In the genomic region with DNA sequence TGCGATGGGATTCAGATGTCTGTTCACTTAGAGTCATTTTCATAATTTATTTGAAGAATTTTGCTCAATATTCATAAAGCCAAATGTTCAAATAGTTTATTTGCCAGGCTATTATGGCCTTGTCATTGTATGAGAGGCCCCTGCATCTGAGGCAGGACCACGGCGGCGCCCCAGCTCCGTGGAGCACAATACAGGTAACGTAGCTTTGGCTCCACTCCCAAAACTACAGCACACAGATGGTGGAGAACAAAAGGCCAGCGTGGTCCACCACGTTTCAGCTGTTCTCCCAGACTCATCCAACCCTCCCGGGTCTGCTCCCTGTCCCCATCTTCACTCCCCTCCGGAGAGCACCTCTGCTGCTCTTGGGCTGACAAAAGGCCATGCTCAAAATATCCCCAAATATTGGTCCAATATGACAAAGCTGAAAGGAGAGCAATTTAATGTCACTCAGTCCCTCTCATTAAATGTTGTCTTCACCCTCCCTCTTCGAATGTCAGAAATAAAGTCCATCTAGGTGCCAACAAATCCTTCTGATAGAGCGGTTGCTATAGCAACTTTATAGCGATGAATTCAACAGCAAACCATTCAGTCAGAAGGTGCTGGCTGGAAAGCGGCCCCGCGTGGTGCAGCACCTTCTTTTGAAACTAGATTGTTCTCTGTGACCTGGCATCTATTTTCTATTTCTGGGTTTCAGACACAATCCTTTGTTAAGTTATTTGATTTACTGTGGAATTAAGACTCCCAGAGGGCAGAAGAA, we compare ENCODE assay signal across 22 cellular contexts.
DNase-seq lines count a peak whose midpoint lies in the region; ATAC-seq and TF ChIP-seq lines count a peak whose summit lies in the region.
"Had no signal": no experiment of that assay in that cellular context is flagged by ENCODE, and none has a peak within 500 bp of the region (broad histone marks: within the 10 kb centered on the region; RNA-seq: fewer than 3 reads in every experiment).

No MANE protein-coding gene starts in this region.

- H3K27ac ChIP-seq in C4-2B: peak overlapping the region; percentile 8; the same call in 1 of the 2 replicates
- H3K27ac ChIP-seq in esophagus squamous epithelium: no peak overlapping the region
- H3K27ac ChIP-seq: breast epithelium, KMS-11, SK-N-MC, uterus had no signal

- no peaks in the 10 kb centered on the region for H3K9me3 Mint-ChIP-seq in MCF 10A (ENCODE audit: unreplicated experiment)
- H3K9me3 Mint-ChIP-seq: activated CD4-positive, alpha-beta T cell treated with anti-CD3 and anti-CD28 coated beads, Interleukin-2, amount 10 ng/mL, durations not matched to agents 24 days and 14 days; activated naive CD8-positive, alpha-beta T cell treated with anti-CD3 and anti-CD28 coated beads for 36 hours; activated T-cell treated with anti-CD3 and anti-CD28 coated beads, Interleukin-2, amount 50 U/mL, for 24 hours; nephron progenitor cell; stimulated activated naive CD8-positive, alpha-beta T cell treated with anti-CD3 and anti-CD28 coated beads, Interleukin-15, amount 100 ng/mL, for 72 hours had no signal

- no peak for ATAC-seq in GM21576 (IDR thresholded peaks at IDR 0.05; ENCODE audit: unreplicated experiment)
- ATAC-seq: PC-3; stimulated activated naive CD8-positive, alpha-beta T cell treated with anti-CD3 and anti-CD28 coated beads, Interleukin-15, amount 100 ng/mL, for 72 hours had no signal

- intact Hi-C loops in esophagus squamous epithelium (cut with DNase I): no loop called here
- intact Hi-C loops in MCF 10A (cut with micrococcal nuclease): no loop called here

- CTCF ChIA-PET in MCF 10A (lab: Yijun Ruan, JAX): interaction anchor here (1.5 kb wide), 1 partner anchor 227 kb away, joined by 3 read pairs; no protein-coding TSS in a partner anchor

- H3K4me3 Mint-ChIP-seq in MCF 10A (ENCODE audit: unreplicated experiment): no peak overlapping the region
- H3K4me3 Mint-ChIP-seq: activated CD4-positive, alpha-beta T cell treated with anti-CD3 and anti-CD28 coated beads, Interleukin-2, amount 10 ng/mL, durations not matched to agents 24 days and 14 days; activated naive CD8-positive, alpha-beta T cell treated with anti-CD3 and anti-CD28 coated beads for 36 hours; activated T-cell treated with anti-CD3 and anti-CD28 coated beads, Interleukin-2, amount 50 U/mL, for 24 hours; nephron progenitor cell; stimulated activated naive CD8-positive, alpha-beta T cell treated with anti-CD3 and anti-CD28 coated beads, Interleukin-15, amount 100 ng/mL, for 72 hours had no signal

- POLR2A ChIA-PET in MCF 10A (lab: Yijun Ruan, JAX): no interaction called here

- H3K27me3 Mint-ChIP-seq in MCF 10A (ENCODE audit: insufficient read depth, unreplicated experiment): no peaks in the 10 kb centered on the region

- H3K9me3 ChIP-seq in esophagus squamous epithelium: no peaks in the 10 kb centered on the region
- H3K9me3 ChIP-seq: breast epithelium, uterus had no signal

- no peak overlapping the region for H3K27ac Mint-ChIP-seq in MCF 10A (ENCODE audit: low read depth, unreplicated experiment)
- H3K27ac Mint-ChIP-seq: activated CD4-positive, alpha-beta T cell treated with anti-CD3 and anti-CD28 coated beads, Interleukin-2, amount 10 ng/mL, durations not matched to agents 24 days and 14 days; activated naive CD8-positive, alpha-beta T cell treated with anti-CD3 and anti-CD28 coated beads for 36 hours; activated T-cell treated with anti-CD3 and anti-CD28 coated beads, Interleukin-2, amount 50 U/mL, for 24 hours; nephron progenitor cell; stimulated activated naive CD8-positive, alpha-beta T cell treated with anti-CD3 and anti-CD28 coated beads, Interleukin-15, amount 100 ng/mL, for 72 hours had no signal

- no peak for TF ChIP-seq POLR2A in esophagus squamous epithelium (IDR thresholded peaks at IDR 0.05)

- no peaks in the 10 kb centered on the region for H3K36me3 ChIP-seq in esophagus squamous epithelium
- H3K36me3 ChIP-seq: breast epithelium, uterus had no signal

- TF ChIP-seq CTCF in C4-2B (conservative IDR thresholded peaks at IDR 0.05) (no peak), esophagus squamous epithelium (IDR thresholded peaks at IDR 0.05) (no peak), MCF 10A (IDR thresholded peaks at IDR 0.05; ENCODE audit: unreplicated experiment) (no peak)

- BruUV-seq in MCF 10A (replicated peaks; lab: Mats Ljungman, UMichigan): no TSS peak

- peaks cover 0 to 7% (median 0%) of the 10 kb centered on the region in 3 donors for H3K4me1 ChIP-seq in esophagus squamous epithelium
- H3K4me1 ChIP-seq: breast epithelium, uterus had no signal

- H3K4me3 ChIP-seq in esophagus squamous epithelium: no peak overlapping the region
- H3K4me3 ChIP-seq: breast epithelium, SK-N-MC, uterus had no signal

- H3K36me3 Mint-ChIP-seq in MCF 10A (ENCODE audit: insufficient read depth, unreplicated experiment): no peaks in the 10 kb centered on the region
- H3K36me3 Mint-ChIP-seq: activated naive CD8-positive, alpha-beta T cell treated with anti-CD3 and anti-CD28 coated beads for 36 hours had no signal

- H3K27me3 ChIP-seq in esophagus squamous epithelium: no peaks in the 10 kb centered on the region
- H3K27me3 ChIP-seq: breast epithelium, uterus had no signal

- peaks cover 7% of the 10 kb centered on the region for H3K4me1 Mint-ChIP-seq in MCF 10A (ENCODE audit: insufficient read depth, unreplicated experiment)
- H3K4me1 Mint-ChIP-seq: activated CD4-positive, alpha-beta T cell treated with anti-CD3 and anti-CD28 coated beads, Interleukin-2, amount 10 ng/mL, durations not matched to agents 24 days and 14 days; activated naive CD8-positive, alpha-beta T cell treated with anti-CD3 and anti-CD28 coated beads for 36 hours; stimulated activated naive CD8-positive, alpha-beta T cell treated with anti-CD3 and anti-CD28 coated beads, Interleukin-15, amount 100 ng/mL, for 72 hours had no signal

- DNase-seq in NCI-H1417 treated with DMSO at 0.1 percent for 48 hours (lab: John Stamatoyannopoulos, UW) (peak; percentile 20), NCI-H2227 (lab: John Stamatoyannopoulos, UW; ENCODE audit: unreplicated experiment) (peak; percentile 67), cerebellum (ENCODE audit: low spot score) (peak; percentile 30), esophagus squamous epithelium (lab: John Stamatoyannopoulos, UW) (no peak), MCF 10A (ENCODE audit: unreplicated experiment) (no peak)
- DNase-seq in stimulated activated CD4-positive, alpha-beta T cell treated with anti-CD3 and anti-CD28 coated beads, Interleukin-12 subunit alpha, Interleukin-12 subunit beta, amount 100 ng/mL, for 4 hours: no peak
- DNase-seq: activated CD4-positive, alpha-beta T cell treated with anti-CD3 and anti-CD28 coated beads, Interleukin-2, amount 10 ng/mL, durations not matched to agents 24 days and 14 days; activated naive CD8-positive, alpha-beta T cell treated with anti-CD3 and anti-CD28 coated beads for 36 hours; activated T-cell treated with anti-CD3 and anti-CD28 coated beads, Interleukin-2, amount 50 U/mL, for 24 hours; GOT3; mammary epithelial cell; NCI-H226; nephron progenitor cell; PC-3; stimulated activated CD4-positive, alpha-beta T cell treated with anti-CD3 and anti-CD28 coated beads, Interleukin-15, amount 100 ng/mL, for 24 hours; stimulated activated naive CD8-positive, alpha-beta T cell treated with anti-CD3 and anti-CD28 coated beads, Interleukin-15, amount 100 ng/mL, for 72 hours; uterus had no signal

- 71 to 72% methylated on average over 16 of the region's 16 CpGs for WGBS in esophagus squamous epithelium, 2 donors

Comparison
In these comparisons a context has a peak if more than half of its experiments do, and no peak if none do; other contexts are left out.
1. DNase-seq: peak in NCI-H1417 treated with DMSO at 0.1 percent for 48 hours (single experiment), NCI-H2227 (single experiment) and cerebellum (single experiment); none in esophagus squamous epithelium (single experiment), stimulated activated CD4-positive, alpha-beta T cell treated with anti-CD3 and anti-CD28 coated beads, Interleukin-12 subunit alpha, Interleukin-12 subunit beta, amount 100 ng/mL, for 4 hours (single experiment) and MCF 10A (single experiment).